Comparison of ENCODE assay signal across 1 cellular context in the genomic region with DNA sequence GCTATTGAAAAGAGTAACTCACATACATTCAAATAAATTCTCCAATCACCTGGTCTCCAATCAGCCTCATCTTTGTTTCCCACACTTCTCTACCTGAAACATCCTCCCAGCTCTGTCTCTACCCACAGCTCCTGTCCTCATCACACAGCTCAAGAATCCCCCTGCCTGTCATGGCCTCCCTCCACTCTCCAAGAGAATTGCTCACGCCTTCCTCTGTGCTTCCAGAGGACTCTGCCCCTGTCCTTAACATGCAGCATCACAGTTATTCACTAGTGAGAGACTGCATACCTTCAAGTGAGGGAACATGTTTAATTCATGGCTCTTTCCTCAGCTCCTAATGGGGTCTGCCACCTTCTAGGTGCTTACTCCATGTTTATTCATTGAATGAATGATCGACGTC.
TF ChIP-seq lines count a peak whose summit lies in the region.

No MANE protein-coding gene starts in this region.

TF ChIP-seq in H1, 55 proteins besides CTCF, POLR2A, EP300 and RAD21:
- TF ChIP-seq NANOG (IDR thresholded peaks at IDR 0.05; ENCODE audit: insufficient read depth, low read depth, low read length, poor library complexity, severe bottlenecking) (no peak), CBX5 (IDR thresholded peaks at IDR 0.05; ENCODE audit: low read depth, low read length) (no peak), MAFK (IDR thresholded peaks at IDR 0.05; ENCODE audit: low read depth, low read length) (no peak), TEAD4 (IDR thresholded peaks at IDR 0.05; ENCODE audit: low read depth, low read length) (no peak), CHD2 (IDR thresholded peaks at IDR 0.05; ENCODE audit: low read length) (no peak)
- TF ChIP-seq, protein P1, sequence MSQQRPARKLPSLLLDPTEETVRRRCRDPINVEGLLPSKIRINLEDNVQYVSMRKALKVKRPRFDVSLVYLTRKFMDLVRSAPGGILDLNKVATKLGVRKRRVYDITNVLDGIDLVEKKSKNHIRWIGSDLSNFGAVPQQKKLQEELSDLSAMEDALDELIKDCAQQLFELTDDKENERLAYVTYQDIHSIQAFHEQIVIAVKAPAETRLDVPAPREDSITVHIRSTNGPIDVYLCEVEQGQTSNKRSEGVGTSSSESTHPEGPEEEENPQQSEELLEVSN (IDR thresholded peaks at IDR 0.05), result no peak
- TF ChIP-seq, protein P2, sequence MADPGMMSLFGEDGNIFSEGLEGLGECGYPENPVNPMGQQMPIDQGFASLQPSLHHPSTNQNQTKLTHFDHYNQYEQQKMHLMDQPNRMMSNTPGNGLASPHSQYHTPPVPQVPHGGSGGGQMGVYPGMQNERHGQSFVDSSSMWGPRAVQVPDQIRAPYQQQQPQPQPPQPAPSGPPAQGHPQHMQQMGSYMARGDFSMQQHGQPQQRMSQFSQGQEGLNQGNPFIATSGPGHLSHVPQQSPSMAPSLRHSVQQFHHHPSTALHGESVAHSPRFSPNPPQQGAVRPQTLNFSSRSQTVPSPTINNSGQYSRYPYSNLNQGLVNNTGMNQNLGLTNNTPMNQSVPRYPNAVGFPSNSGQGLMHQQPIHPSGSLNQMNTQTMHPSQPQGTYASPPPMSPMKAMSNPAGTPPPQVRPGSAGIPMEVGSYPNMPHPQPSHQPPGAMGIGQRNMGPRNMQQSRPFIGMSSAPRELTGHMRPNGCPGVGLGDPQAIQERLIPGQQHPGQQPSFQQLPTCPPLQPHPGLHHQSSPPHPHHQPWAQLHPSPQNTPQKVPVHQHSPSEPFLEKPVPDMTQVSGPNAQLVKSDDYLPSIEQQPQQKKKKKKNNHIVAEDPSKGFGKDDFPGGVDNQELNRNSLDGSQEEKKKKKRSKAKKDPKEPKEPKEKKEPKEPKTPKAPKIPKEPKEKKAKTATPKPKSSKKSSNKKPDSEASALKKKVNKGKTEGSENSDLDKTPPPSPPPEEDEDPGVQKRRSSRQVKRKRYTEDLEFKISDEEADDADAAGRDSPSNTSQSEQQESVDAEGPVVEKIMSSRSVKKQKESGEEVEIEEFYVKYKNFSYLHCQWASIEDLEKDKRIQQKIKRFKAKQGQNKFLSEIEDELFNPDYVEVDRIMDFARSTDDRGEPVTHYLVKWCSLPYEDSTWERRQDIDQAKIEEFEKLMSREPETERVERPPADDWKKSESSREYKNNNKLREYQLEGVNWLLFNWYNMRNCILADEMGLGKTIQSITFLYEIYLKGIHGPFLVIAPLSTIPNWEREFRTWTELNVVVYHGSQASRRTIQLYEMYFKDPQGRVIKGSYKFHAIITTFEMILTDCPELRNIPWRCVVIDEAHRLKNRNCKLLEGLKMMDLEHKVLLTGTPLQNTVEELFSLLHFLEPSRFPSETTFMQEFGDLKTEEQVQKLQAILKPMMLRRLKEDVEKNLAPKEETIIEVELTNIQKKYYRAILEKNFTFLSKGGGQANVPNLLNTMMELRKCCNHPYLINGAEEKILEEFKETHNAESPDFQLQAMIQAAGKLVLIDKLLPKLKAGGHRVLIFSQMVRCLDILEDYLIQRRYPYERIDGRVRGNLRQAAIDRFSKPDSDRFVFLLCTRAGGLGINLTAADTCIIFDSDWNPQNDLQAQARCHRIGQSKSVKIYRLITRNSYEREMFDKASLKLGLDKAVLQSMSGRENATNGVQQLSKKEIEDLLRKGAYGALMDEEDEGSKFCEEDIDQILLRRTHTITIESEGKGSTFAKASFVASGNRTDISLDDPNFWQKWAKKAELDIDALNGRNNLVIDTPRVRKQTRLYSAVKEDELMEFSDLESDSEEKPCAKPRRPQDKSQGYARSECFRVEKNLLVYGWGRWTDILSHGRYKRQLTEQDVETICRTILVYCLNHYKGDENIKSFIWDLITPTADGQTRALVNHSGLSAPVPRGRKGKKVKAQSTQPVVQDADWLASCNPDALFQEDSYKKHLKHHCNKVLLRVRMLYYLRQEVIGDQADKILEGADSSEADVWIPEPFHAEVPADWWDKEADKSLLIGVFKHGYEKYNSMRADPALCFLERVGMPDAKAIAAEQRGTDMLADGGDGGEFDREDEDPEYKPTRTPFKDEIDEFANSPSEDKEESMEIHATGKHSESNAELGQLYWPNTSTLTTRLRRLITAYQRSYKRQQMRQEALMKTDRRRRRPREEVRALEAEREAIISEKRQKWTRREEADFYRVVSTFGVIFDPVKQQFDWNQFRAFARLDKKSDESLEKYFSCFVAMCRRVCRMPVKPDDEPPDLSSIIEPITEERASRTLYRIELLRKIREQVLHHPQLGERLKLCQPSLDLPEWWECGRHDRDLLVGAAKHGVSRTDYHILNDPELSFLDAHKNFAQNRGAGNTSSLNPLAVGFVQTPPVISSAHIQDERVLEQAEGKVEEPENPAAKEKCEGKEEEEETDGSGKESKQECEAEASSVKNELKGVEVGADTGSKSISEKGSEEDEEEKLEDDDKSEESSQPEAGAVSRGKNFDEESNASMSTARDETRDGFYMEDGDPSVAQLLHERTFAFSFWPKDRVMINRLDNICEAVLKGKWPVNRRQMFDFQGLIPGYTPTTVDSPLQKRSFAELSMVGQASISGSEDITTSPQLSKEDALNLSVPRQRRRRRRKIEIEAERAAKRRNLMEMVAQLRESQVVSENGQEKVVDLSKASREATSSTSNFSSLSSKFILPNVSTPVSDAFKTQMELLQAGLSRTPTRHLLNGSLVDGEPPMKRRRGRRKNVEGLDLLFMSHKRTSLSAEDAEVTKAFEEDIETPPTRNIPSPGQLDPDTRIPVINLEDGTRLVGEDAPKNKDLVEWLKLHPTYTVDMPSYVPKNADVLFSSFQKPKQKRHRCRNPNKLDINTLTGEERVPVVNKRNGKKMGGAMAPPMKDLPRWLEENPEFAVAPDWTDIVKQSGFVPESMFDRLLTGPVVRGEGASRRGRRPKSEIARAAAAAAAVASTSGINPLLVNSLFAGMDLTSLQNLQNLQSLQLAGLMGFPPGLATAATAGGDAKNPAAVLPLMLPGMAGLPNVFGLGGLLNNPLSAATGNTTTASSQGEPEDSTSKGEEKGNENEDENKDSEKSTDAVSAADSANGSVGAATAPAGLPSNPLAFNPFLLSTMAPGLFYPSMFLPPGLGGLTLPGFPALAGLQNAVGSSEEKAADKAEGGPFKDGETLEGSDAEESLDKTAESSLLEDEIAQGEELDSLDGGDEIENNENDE (IDR thresholded peaks at IDR 0.05; ENCODE audit: insufficient replicate concordance, low read length), result no peak
- TF ChIP-seq, protein P3, sequence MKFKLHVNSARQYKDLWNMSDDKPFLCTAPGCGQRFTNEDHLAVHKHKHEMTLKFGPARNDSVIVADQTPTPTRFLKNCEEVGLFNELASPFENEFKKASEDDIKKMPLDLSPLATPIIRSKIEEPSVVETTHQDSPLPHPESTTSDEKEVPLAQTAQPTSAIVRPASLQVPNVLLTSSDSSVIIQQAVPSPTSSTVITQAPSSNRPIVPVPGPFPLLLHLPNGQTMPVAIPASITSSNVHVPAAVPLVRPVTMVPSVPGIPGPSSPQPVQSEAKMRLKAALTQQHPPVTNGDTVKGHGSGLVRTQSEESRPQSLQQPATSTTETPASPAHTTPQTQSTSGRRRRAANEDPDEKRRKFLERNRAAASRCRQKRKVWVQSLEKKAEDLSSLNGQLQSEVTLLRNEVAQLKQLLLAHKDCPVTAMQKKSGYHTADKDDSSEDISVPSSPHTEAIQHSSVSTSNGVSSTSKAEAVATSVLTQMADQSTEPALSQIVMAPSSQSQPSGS (IDR thresholded peaks at IDR 0.05; ENCODE audit: low read length), result no peak
